ENCODE assay signal across 9 cellular contexts in genomic region chr1:161180643-161181042, GRCh38. TPM values are rescaled to one million over a fixed set of nuclear protein-coding genes. Genes with fewer than 3 reads are reported as not detected.
DNase-seq lines count a peak whose midpoint lies in the region; ATAC-seq and TF ChIP-seq lines count a peak whose summit lies in the region.
"Had no signal": no experiment of that assay in that cellular context is flagged by ENCODE, and none has a peak within 500 bp of the region (broad histone marks: within the 10 kb centered on the region; RNA-seq: fewer than 3 reads in every experiment).

No MANE protein-coding gene starts in this region.

- no TSS peak for BruUV-seq in Calu3 (replicated peaks; lab: Mats Ljungman, UMichigan)

- H3K36me3 Mint-ChIP-seq in activated T-helper 1 cell treated with anti-CD3 and anti-CD28 coated beads, Interleukin-12 subunit alpha, Interleukin-12 subunit beta, Interleukin-2, Interleukin-4 antibody, amounts not matched to agents 30 ng/mL and 10 ng/mL and 1 ng/mL, durations not matched to agents 14 hours and 24 hours and 36 hours (ENCODE audit: low read depth) = peaks cover 6% of the 10 kb centered on the region
- H3K36me3 Mint-ChIP-seq in memory B cell (peaks cover 3% of the 10 kb centered on the region), Calu3 (ENCODE audit: insufficient read depth, unreplicated experiment) (peaks cover 19% of the 10 kb centered on the region)

- no peaks in the 10 kb centered on the region for H3K9me3 Mint-ChIP-seq in activated T-helper 1 cell treated with anti-CD3 and anti-CD28 coated beads, Interleukin-12 subunit alpha, Interleukin-12 subunit beta, Interleukin-2, Interleukin-4 antibody, amounts not matched to agents 30 ng/mL and 10 ng/mL and 1 ng/mL, durations not matched to agents 14 hours and 24 hours and 36 hours
- H3K9me3 Mint-ChIP-seq in memory B cell (no peaks in the 10 kb centered on the region), Calu3 (ENCODE audit: low read depth, unreplicated experiment) (no peaks in the 10 kb centered on the region)

- TF ChIP-seq CTCF in HL-60 (IDR thresholded peaks at IDR 0.05; ENCODE audit: insufficient read depth, low read length) (peak; percentile 8), Calu3 (IDR thresholded peaks at IDR 0.05; ENCODE audit: unreplicated experiment) (no peak)

- no peak overlapping the region for H3K27ac ChIP-seq in HL-60 (replicated peaks)

- H3K4me1 Mint-ChIP-seq in activated T-helper 1 cell treated with anti-CD3 and anti-CD28 coated beads, Interleukin-12 subunit alpha, Interleukin-12 subunit beta, Interleukin-2, Interleukin-4 antibody, amounts not matched to agents 30 ng/mL and 10 ng/mL and 1 ng/mL, durations not matched to agents 14 hours and 24 hours and 36 hours (ENCODE audit: low read depth) = peaks cover 75% of the 10 kb centered on the region
- peaks cover 56% of the 10 kb centered on the region for H3K4me1 Mint-ChIP-seq in memory B cell
- peaks cover 42% of the 10 kb centered on the region for H3K4me1 Mint-ChIP-seq in Calu3 (ENCODE audit: low read depth, unreplicated experiment)

- DNase-seq in NCI-H1694 treated with DMSO at 0.1 percent for 48 hours (lab: John Stamatoyannopoulos, UW) = peak; percentile 12
- no peak for DNase-seq in NCI-H1694 (lab: John Stamatoyannopoulos, UW)
- DNase-seq in HL-60 (ENCODE audit: low read depth in 1 of 2, low spot score in 1 of 2) = no peak
- DNase-seq in activated T-helper 1 cell treated with anti-CD3 and anti-CD28 coated beads, Interleukin-12 subunit alpha, Interleukin-12 subunit beta, Interleukin-2, Interleukin-4 antibody, amounts not matched to agents 30 ng/mL and 10 ng/mL and 1 ng/mL, durations not matched to agents 14 hours and 24 hours and 36 hours (ENCODE audit: low spot score) = no peak
- no peak for DNase-seq in memory B cell (ENCODE audit: low spot score in 2 of 2)
- DNase-seq in Calu3 = no peak
- no peak for DNase-seq in AG20443 (ENCODE audit: low spot score)

- H3K4me3 Mint-ChIP-seq in activated T-helper 1 cell treated with anti-CD3 and anti-CD28 coated beads, Interleukin-12 subunit alpha, Interleukin-12 subunit beta, Interleukin-2, Interleukin-4 antibody, amounts not matched to agents 30 ng/mL and 10 ng/mL and 1 ng/mL, durations not matched to agents 14 hours and 24 hours and 36 hours = peak overlapping the region; percentile 37
- H3K4me3 Mint-ChIP-seq in memory B cell = peak overlapping the region; percentile 11
- H3K4me3 Mint-ChIP-seq in Calu3 (ENCODE audit: low read depth, unreplicated experiment) = no peak overlapping the region

- no peaks in the 10 kb centered on the region for H3K27me3 ChIP-seq in HL-60 (ENCODE audit: insufficient read depth, poor library complexity, severe bottlenecking)

- CTCF ChIA-PET in Calu3 (lab: Charles Lee) = no interaction called here

- intact Hi-C loops in activated T-helper 1 cell treated with anti-CD3 and anti-CD28 coated beads, Interleukin-12 subunit alpha, Interleukin-12 subunit beta, Interleukin-2, Interleukin-4 antibody, amounts not matched to agents 30 ng/mL and 10 ng/mL and 1 ng/mL, durations not matched to agents 14 hours and 24 hours and 36 hours (cut with micrococcal nuclease) = loop anchor here (5.0 kb wide), 1 partner anchor 207 kb away; no protein-coding TSS in a partner anchor
- intact Hi-C loops in Calu3 (cut with micrococcal nuclease; ENCODE audit: unreplicated experiment) = no loop called here

- H3K27ac Mint-ChIP-seq in activated T-helper 1 cell treated with anti-CD3 and anti-CD28 coated beads, Interleukin-12 subunit alpha, Interleukin-12 subunit beta, Interleukin-2, Interleukin-4 antibody, amounts not matched to agents 30 ng/mL and 10 ng/mL and 1 ng/mL, durations not matched to agents 14 hours and 24 hours and 36 hours = peak overlapping the region; percentile 71
- H3K27ac Mint-ChIP-seq in memory B cell (peak overlapping the region; percentile 69), Calu3 (ENCODE audit: unreplicated experiment) (no peak overlapping the region)

- ATAC-seq in memory B cell (ENCODE audit: low read depth) = no peak
- no peak for ATAC-seq in HG02973 (IDR thresholded peaks at IDR 0.05; ENCODE audit: unreplicated experiment)

- no peak overlapping the region for H3K4me3 ChIP-seq in HL-60 (replicated peaks; ENCODE audit: insufficient read depth, low read length)

- no peaks in the 10 kb centered on the region for H3K27me3 Mint-ChIP-seq in activated T-helper 1 cell treated with anti-CD3 and anti-CD28 coated beads, Interleukin-12 subunit alpha, Interleukin-12 subunit beta, Interleukin-2, Interleukin-4 antibody, amounts not matched to agents 30 ng/mL and 10 ng/mL and 1 ng/mL, durations not matched to agents 14 hours and 24 hours and 36 hours (ENCODE audit: insufficient read depth)
- H3K27me3 Mint-ChIP-seq in memory B cell (no peaks in the 10 kb centered on the region), Calu3 (ENCODE audit: unreplicated experiment) (no peaks in the 10 kb centered on the region)

RNA-seq across cellular contexts. Expression of gene B4GALT3, which starts 3.3 kb away (rescaled TPM):
- 66.4 and 68.2 TPM in 2 replicates for total RNA-seq in activated T-helper 1 cell treated with anti-CD3 and anti-CD28 coated beads, Interleukin-12 subunit alpha, Interleukin-12 subunit beta, Interleukin-2, Interleukin-4 antibody, amounts not matched to agents 30 ng/mL and 10 ng/mL and 1 ng/mL, durations not matched to agents 14 hours and 24 hours and 36 hours
- total RNA-seq in Calu3 (2022) = 51.9 and 59.2 TPM in 2 replicates

RNA-seq across cellular contexts. Expression of gene PPOX, which starts 14.4 kb away (rescaled TPM):
- 25.1 and 26.0 TPM in 2 replicates for total RNA-seq in activated T-helper 1 cell treated with anti-CD3 and anti-CD28 coated beads, Interleukin-12 subunit alpha, Interleukin-12 subunit beta, Interleukin-2, Interleukin-4 antibody, amounts not matched to agents 30 ng/mL and 10 ng/mL and 1 ng/mL, durations not matched to agents 14 hours and 24 hours and 36 hours
- total RNA-seq in Calu3 (2022) = 25.7 and 27.1 TPM in 2 replicates

RNA-seq across cellular contexts. Expression of gene ADAMTS4, which starts 18.2 kb away (rescaled TPM):
- total RNA-seq in activated T-helper 1 cell treated with anti-CD3 and anti-CD28 coated beads, Interleukin-12 subunit alpha, Interleukin-12 subunit beta, Interleukin-2, Interleukin-4 antibody, amounts not matched to agents 30 ng/mL and 10 ng/mL and 1 ng/mL, durations not matched to agents 14 hours and 24 hours and 36 hours = 0.23 and 0.24 TPM in 2 replicates
- total RNA-seq in Calu3 (2022) = not detected in 2 replicates
- total RNA-seq: HT1080 had no signal

RNA-seq across cellular contexts. Expression of gene USP21, which starts 21.3 kb away (rescaled TPM):
- 32.9 and 38.2 TPM in 2 replicates for total RNA-seq in activated T-helper 1 cell treated with anti-CD3 and anti-CD28 coated beads, Interleukin-12 subunit alpha, Interleukin-12 subunit beta, Interleukin-2, Interleukin-4 antibody, amounts not matched to agents 30 ng/mL and 10 ng/mL and 1 ng/mL, durations not matched to agents 14 hours and 24 hours and 36 hours
- 35.8 and 40.9 TPM in 2 replicates for total RNA-seq in Calu3 (2022)

RNA-seq across cellular contexts. Expression of gene NDUFS2, which starts 21.5 kb away (rescaled TPM):
- 72.9 and 84.1 TPM in 2 replicates for total RNA-seq in activated T-helper 1 cell treated with anti-CD3 and anti-CD28 coated beads, Interleukin-12 subunit alpha, Interleukin-12 subunit beta, Interleukin-2, Interleukin-4 antibody, amounts not matched to agents 30 ng/mL and 10 ng/mL and 1 ng/mL, durations not matched to agents 14 hours and 24 hours and 36 hours
- total RNA-seq in Calu3 (2022) = 91.3 and 98.3 TPM in 2 replicates
